In genomic region chr14:106200539-106201310, GRCh38 we compare ENCODE assay signal across 2 cellular contexts.
TF ChIP-seq lines count a peak whose summit lies in the region.

No MANE protein-coding gene starts in this region.

TF ChIP-seq in SK-N-SH treated with all-trans-retinoic acid at 6 μM for 48 hours, 23 proteins besides CTCF, POLR2A, EP300 and RAD21 (continued from another document):
- TF ChIP-seq, protein P1, sequence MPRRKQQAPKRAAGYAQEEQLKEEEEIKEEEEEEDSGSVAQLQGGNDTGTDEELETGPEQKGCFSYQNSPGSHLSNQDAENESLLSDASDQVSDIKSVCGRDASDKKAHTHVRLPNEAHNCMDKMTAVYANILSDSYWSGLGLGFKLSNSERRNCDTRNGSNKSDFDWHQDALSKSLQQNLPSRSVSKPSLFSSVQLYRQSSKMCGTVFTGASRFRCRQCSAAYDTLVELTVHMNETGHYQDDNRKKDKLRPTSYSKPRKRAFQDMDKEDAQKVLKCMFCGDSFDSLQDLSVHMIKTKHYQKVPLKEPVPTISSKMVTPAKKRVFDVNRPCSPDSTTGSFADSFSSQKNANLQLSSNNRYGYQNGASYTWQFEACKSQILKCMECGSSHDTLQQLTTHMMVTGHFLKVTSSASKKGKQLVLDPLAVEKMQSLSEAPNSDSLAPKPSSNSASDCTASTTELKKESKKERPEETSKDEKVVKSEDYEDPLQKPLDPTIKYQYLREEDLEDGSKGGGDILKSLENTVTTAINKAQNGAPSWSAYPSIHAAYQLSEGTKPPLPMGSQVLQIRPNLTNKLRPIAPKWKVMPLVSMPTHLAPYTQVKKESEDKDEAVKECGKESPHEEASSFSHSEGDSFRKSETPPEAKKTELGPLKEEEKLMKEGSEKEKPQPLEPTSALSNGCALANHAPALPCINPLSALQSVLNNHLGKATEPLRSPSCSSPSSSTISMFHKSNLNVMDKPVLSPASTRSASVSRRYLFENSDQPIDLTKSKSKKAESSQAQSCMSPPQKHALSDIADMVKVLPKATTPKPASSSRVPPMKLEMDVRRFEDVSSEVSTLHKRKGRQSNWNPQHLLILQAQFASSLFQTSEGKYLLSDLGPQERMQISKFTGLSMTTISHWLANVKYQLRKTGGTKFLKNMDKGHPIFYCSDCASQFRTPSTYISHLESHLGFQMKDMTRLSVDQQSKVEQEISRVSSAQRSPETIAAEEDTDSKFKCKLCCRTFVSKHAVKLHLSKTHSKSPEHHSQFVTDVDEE (CRISPR knock-in tag; IDR thresholded peaks at IDR 0.05), result no peak
- TF ChIP-seq RARB (CRISPR knock-in tag; IDR thresholded peaks at IDR 0.05) (no peak), PATZ1 (CRISPR knock-in tag; IDR thresholded peaks at IDR 0.05; ENCODE audit: borderline replicate concordance) (no peak), ZNF565 (CRISPR knock-in tag; conservative IDR thresholded peaks at IDR 0.05; ENCODE audit: low read depth) (no peak), ZFP30 (CRISPR knock-in tag; IDR thresholded peaks at IDR 0.05) (no peak), ARNTL (CRISPR knock-in tag; IDR thresholded peaks at IDR 0.05; ENCODE audit: borderline replicate concordance, low read depth) (no peak), ZFP3 (CRISPR knock-in tag; IDR thresholded peaks at IDR 0.05) (no peak)
- TF ChIP-seq, protein P2, sequence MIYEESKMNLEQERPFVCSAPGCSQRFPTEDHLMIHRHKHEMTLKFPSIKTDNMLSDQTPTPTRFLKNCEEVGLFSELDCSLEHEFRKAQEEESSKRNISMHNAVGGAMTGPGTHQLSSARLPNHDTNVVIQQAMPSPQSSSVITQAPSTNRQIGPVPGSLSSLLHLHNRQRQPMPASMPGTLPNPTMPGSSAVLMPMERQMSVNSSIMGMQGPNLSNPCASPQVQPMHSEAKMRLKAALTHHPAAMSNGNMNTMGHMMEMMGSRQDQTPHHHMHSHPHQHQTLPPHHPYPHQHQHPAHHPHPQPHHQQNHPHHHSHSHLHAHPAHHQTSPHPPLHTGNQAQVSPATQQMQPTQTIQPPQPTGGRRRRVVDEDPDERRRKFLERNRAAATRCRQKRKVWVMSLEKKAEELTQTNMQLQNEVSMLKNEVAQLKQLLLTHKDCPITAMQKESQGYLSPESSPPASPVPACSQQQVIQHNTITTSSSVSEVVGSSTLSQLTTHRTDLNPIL (CRISPR knock-in tag; IDR thresholded peaks at IDR 0.05; ENCODE audit: low read depth), result no peak

TF ChIP-seq in SK-N-SH, 30 proteins besides CTCF, POLR2A, EP300 and RAD21 (continued from another document):
- TF ChIP-seq JUND (IDR thresholded peaks at IDR 0.05), result no peak
- TF ChIP-seq, protein P3, sequence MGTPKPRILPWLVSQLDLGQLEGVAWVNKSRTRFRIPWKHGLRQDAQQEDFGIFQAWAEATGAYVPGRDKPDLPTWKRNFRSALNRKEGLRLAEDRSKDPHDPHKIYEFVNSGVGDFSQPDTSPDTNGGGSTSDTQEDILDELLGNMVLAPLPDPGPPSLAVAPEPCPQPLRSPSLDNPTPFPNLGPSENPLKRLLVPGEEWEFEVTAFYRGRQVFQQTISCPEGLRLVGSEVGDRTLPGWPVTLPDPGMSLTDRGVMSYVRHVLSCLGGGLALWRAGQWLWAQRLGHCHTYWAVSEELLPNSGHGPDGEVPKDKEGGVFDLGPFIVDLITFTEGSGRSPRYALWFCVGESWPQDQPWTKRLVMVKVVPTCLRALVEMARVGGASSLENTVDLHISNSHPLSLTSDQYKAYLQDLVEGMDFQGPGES (IDR thresholded peaks at IDR 0.05; ENCODE audit: low read depth, low read length), result no peak
- no peak for TF ChIP-seq RCOR1 (IDR thresholded peaks at IDR 0.05; ENCODE audit: low read length)
- TF ChIP-seq, protein P4, sequence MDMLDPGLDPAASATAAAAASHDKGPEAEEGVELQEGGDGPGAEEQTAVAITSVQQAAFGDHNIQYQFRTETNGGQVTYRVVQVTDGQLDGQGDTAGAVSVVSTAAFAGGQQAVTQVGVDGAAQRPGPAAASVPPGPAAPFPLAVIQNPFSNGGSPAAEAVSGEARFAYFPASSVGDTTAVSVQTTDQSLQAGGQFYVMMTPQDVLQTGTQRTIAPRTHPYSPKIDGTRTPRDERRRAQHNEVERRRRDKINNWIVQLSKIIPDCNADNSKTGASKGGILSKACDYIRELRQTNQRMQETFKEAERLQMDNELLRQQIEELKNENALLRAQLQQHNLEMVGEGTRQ (IDR thresholded peaks at IDR 0.05; ENCODE audit: borderline replicate concordance, low read depth, low read length), result no peak
- TF ChIP-seq MXI1 (IDR thresholded peaks at IDR 0.05; ENCODE audit: low read depth, low read length), result no peak
- TF ChIP-seq ELF1 (IDR thresholded peaks at IDR 0.05), result no peak
- no peak for TF ChIP-seq GATA2 (CRISPR knock-in tag; IDR thresholded peaks at IDR 0.05)
- no peak for TF ChIP-seq TEAD4 (IDR thresholded peaks at IDR 0.05; ENCODE audit: borderline replicate concordance, insufficient read depth)
- TF ChIP-seq NRF1 (IDR thresholded peaks at IDR 0.05; ENCODE audit: low read depth, low read length), result no peak
- TF ChIP-seq PBX3 (IDR thresholded peaks at IDR 0.05), result no peak
- no peak for TF ChIP-seq GABPA (IDR thresholded peaks at IDR 0.05; ENCODE audit: low read depth)
